ENCODE assay signal across 1 cellular context in genomic region chr11:47215366-47215925, GRCh38.
TF ChIP-seq lines count a peak whose summit lies in the region.

No MANE protein-coding gene starts in this region.

TF ChIP-seq in SK-N-SH, 30 proteins besides CTCF, POLR2A, EP300 and RAD21 (continued from another document):
- TF ChIP-seq SIN3A (IDR thresholded peaks at IDR 0.05; ENCODE audit: borderline replicate concordance, low read depth, low read length) (no peak), FOSL2 (IDR thresholded peaks at IDR 0.05; ENCODE audit: borderline replicate concordance, low read depth) (no peak)
